In genomic region chrX:135170468-135170867, GRCh38 we compare ENCODE assay signal across 33 cellular contexts. TPM values are rescaled to one million over a fixed set of nuclear protein-coding genes. Genes with fewer than 3 reads are reported as not detected.
"Had no signal": no experiment of that assay in that cellular context is flagged by ENCODE, and none has a peak within 500 bp of the region (broad histone marks: within the 10 kb centered on the region; RNA-seq: fewer than 3 reads in every experiment).

No MANE protein-coding gene starts in this region.

- H3K36me3 Mint-ChIP-seq: stimulated activated effector memory CD8-positive, alpha-beta T cell treated with anti-CD3 and anti-CD28 coated beads, Interleukin-12 subunit alpha, Interleukin-12 subunit beta, amount 100 ng/mL, for 72 hours; stimulated activated memory B cell treated with anti-CD40 and anti-IgM and Interleukin-4, amounts not matched to agents 10 μg/mL and 1 μg/mL and 100 μg/mL, for 72 hours; stimulated activated naive B cell treated with anti-CD40 and anti-IgM and Interleukin-4, amounts not matched to agents 10 μg/mL and 1 μg/mL and 100 μg/mL, for 72 hours; type B pancreatic cell had no signal

- H3K36me3 ChIP-seq: stomach, suprapubic skin, thoracic aorta, thyroid gland, tibial artery, tibial nerve, transverse colon, upper lobe of left lung, upper lobe of right lung, uterus, vagina had no signal

- H3K4me3 ChIP-seq: stomach, suprapubic skin, testis, thoracic aorta, thyroid gland, tibial artery, tibial nerve, transverse colon, upper lobe of left lung, upper lobe of right lung, uterus, vagina had no signal

- FAIRE-seq: urothelium cell line had no signal

- H3K4me1 Mint-ChIP-seq: stimulated activated effector memory CD8-positive, alpha-beta T cell treated with anti-CD3 and anti-CD28 coated beads, Interleukin-12 subunit alpha, Interleukin-12 subunit beta, amount 100 ng/mL, for 72 hours; stimulated activated naive B cell treated with anti-CD40 and anti-IgM and Interleukin-4, amounts not matched to agents 10 μg/mL and 1 μg/mL and 100 μg/mL, for 72 hours; stimulated activated naive CD8-positive, alpha-beta T cell treated with anti-CD3 and anti-CD28 coated beads, Interleukin-15, amount 100 ng/mL, for 72 hours had no signal

- H3K27ac Mint-ChIP-seq: stimulated activated effector memory CD8-positive, alpha-beta T cell treated with anti-CD3 and anti-CD28 coated beads, Interleukin-12 subunit alpha, Interleukin-12 subunit beta, amount 100 ng/mL, for 72 hours; stimulated activated memory B cell treated with anti-CD40 and anti-IgM and Interleukin-4, amounts not matched to agents 10 μg/mL and 1 μg/mL and 100 μg/mL, for 72 hours; stimulated activated naive B cell treated with anti-CD40 and anti-IgM and Interleukin-4, amounts not matched to agents 10 μg/mL and 1 μg/mL and 100 μg/mL, for 72 hours; stimulated activated naive CD8-positive, alpha-beta T cell treated with anti-CD3 and anti-CD28 coated beads, Interleukin-15, amount 100 ng/mL, for 72 hours; stimulated activated naive CD8-positive, alpha-beta T cell treated with anti-CD3 and anti-CD28 coated beads, Interleukin-15, Interleukin-2, amounts not matched to agents 100 ng/mL and 50 ng/mL, for 24 hours; type B pancreatic cell had no signal

- ATAC-seq: stimulated activated effector memory CD8-positive, alpha-beta T cell treated with anti-CD3 and anti-CD28 coated beads, Interleukin-12 subunit alpha, Interleukin-12 subunit beta, amount 100 ng/mL, for 72 hours; stimulated activated memory B cell treated with anti-CD40 and anti-IgM and Interleukin-4, amounts not matched to agents 10 μg/mL and 1 μg/mL and 100 μg/mL, for 72 hours; stimulated activated naive B cell treated with anti-CD40 and anti-IgM and Interleukin-4, amounts not matched to agents 10 μg/mL and 1 μg/mL and 100 μg/mL, for 72 hours; stimulated activated naive CD8-positive, alpha-beta T cell treated with anti-CD3 and anti-CD28 coated beads, Interleukin-15, amount 100 ng/mL, for 72 hours; stimulated activated naive CD8-positive, alpha-beta T cell treated with anti-CD3 and anti-CD28 coated beads, Interleukin-15, Interleukin-2, amounts not matched to agents 100 U/mL and 50 U/mL, for 24 hours; upper lobe of right lung had no signal

- H3K4me1 ChIP-seq: stomach, suprapubic skin, testis, thyroid gland, tibial artery, tibial nerve, transverse colon, upper lobe of left lung, upper lobe of right lung, uterus, vagina had no signal

- H3K27me3 Mint-ChIP-seq: type B pancreatic cell had no signal

- H3K9me3 Mint-ChIP-seq: stimulated activated effector memory CD8-positive, alpha-beta T cell treated with anti-CD3 and anti-CD28 coated beads, Interleukin-12 subunit alpha, Interleukin-12 subunit beta, amount 100 ng/mL, for 72 hours; stimulated activated naive B cell treated with anti-CD40 and anti-IgM and Interleukin-4, amounts not matched to agents 10 μg/mL and 1 μg/mL and 100 μg/mL, for 72 hours; stimulated activated naive CD8-positive, alpha-beta T cell treated with anti-CD3 and anti-CD28 coated beads, Interleukin-15, amount 100 ng/mL, for 72 hours; stimulated activated naive CD8-positive, alpha-beta T cell treated with anti-CD3 and anti-CD28 coated beads, Interleukin-15, Interleukin-2, amounts not matched to agents 100 ng/mL and 50 ng/mL, for 24 hours; type B pancreatic cell had no signal

- H3K27ac ChIP-seq: stomach, suprapubic skin, testis, thoracic aorta, thyroid gland, tibial artery, tibial nerve, transverse colon, upper lobe of left lung, upper lobe of right lung, uterus, vagina had no signal

- DNase-seq: stimulated activated CD4-positive, alpha-beta T cell treated with anti-CD3 and anti-CD28 coated beads, Interleukin-2, amount 100 ng/mL, for 48 hours; stimulated activated CD4-positive, alpha-beta T cell treated with anti-CD3 and anti-CD28 coated beads, Interleukin-4, amount 100 ng/mL, for 1 hour; stimulated activated CD4-positive, alpha-beta T cell treated with anti-CD3 and anti-CD28 coated beads, Interleukin-4, amount 100 ng/mL, for 24 hours; stimulated activated CD4-positive, alpha-beta T cell treated with anti-CD3 and anti-CD28 coated beads, Interleukin-4, amount 100 ng/mL, for 4 hours; stimulated activated CD8-positive, alpha-beta memory T cell treated with anti-CD3 and anti-CD28 coated beads, Interleukin-4, amount 100 ng/mL, for 48 hours; stimulated activated naive B cell treated with anti-CD40 and anti-IgM and Interleukin-4, amounts not matched to agents 10 μg/mL and 1 μg/mL and 100 μg/mL, for 72 hours; stimulated activated naive CD4-positive, alpha-beta T cell; stimulated activated naive CD4-positive, alpha-beta T cell treated with Interleukin-2 at 50 U/mL for 16 hours; stimulated activated naive CD8-positive, alpha-beta T cell treated with anti-CD3 and anti-CD28 coated beads, Interleukin-15, amount 100 ng/mL, for 72 hours; stimulated activated naive CD8-positive, alpha-beta T cell treated with anti-CD3 and anti-CD28 coated beads, Interleukin-15, Interleukin-2, amounts not matched to agents 100 U/mL and 50 U/mL, for 24 hours; stomach; substantia nigra; thyroid gland; tibial artery; transverse colon; trophoblast cell; upper lobe of right lung; uterus had no signal

- H3K9me3 ChIP-seq: stomach, suprapubic skin, testis, thoracic aorta, thyroid gland, tibial artery, transverse colon, upper lobe of left lung, upper lobe of right lung, uterus, vagina had no signal

- H3K4me3 Mint-ChIP-seq: stimulated activated effector memory CD8-positive, alpha-beta T cell treated with anti-CD3 and anti-CD28 coated beads, Interleukin-12 subunit alpha, Interleukin-12 subunit beta, amount 100 ng/mL, for 72 hours; stimulated activated memory B cell treated with anti-CD40 and anti-IgM and Interleukin-4, amounts not matched to agents 10 μg/mL and 1 μg/mL and 100 μg/mL, for 72 hours; stimulated activated naive B cell treated with anti-CD40 and anti-IgM and Interleukin-4, amounts not matched to agents 10 μg/mL and 1 μg/mL and 100 μg/mL, for 72 hours; stimulated activated naive CD8-positive, alpha-beta T cell treated with anti-CD3 and anti-CD28 coated beads, Interleukin-15, amount 100 ng/mL, for 72 hours; stimulated activated naive CD8-positive, alpha-beta T cell treated with anti-CD3 and anti-CD28 coated beads, Interleukin-15, Interleukin-2, amounts not matched to agents 100 ng/mL and 50 ng/mL, for 24 hours; type B pancreatic cell had no signal

- H3K27me3 ChIP-seq: stomach, suprapubic skin, testis, thyroid gland, tibial artery, tibial nerve, transverse colon, upper lobe of left lung, upper lobe of right lung, uterus, vagina had no signal

RNA-seq across cellular contexts. Expression of gene CT55, which starts 0.7 kb away (rescaled TPM):
- total RNA-seq: stomach, subcutaneous adipose tissue, suprapubic skin, temporal lobe, thoracic aorta, thyroid gland, tibial nerve, transverse colon, upper lobe of left lung, upper lobe of right lung, ureter, urinary bladder, uterus, vagina had no signal
- polyA plus RNA-seq: stomach, urinary bladder had no signal

RNA-seq across cellular contexts. Expression of gene ETDB, which starts 50.1 kb away (rescaled TPM):
- total RNA-seq: stomach, subcutaneous adipose tissue, suprapubic skin, temporal lobe, thoracic aorta, thyroid gland, tibial nerve, transverse colon, upper lobe of left lung, upper lobe of right lung, ureter, urinary bladder, uterus, vagina had no signal
- polyA plus RNA-seq: stomach, urinary bladder had no signal
